9 cellular contexts compared by ENCODE assay signal in the genomic region with DNA sequence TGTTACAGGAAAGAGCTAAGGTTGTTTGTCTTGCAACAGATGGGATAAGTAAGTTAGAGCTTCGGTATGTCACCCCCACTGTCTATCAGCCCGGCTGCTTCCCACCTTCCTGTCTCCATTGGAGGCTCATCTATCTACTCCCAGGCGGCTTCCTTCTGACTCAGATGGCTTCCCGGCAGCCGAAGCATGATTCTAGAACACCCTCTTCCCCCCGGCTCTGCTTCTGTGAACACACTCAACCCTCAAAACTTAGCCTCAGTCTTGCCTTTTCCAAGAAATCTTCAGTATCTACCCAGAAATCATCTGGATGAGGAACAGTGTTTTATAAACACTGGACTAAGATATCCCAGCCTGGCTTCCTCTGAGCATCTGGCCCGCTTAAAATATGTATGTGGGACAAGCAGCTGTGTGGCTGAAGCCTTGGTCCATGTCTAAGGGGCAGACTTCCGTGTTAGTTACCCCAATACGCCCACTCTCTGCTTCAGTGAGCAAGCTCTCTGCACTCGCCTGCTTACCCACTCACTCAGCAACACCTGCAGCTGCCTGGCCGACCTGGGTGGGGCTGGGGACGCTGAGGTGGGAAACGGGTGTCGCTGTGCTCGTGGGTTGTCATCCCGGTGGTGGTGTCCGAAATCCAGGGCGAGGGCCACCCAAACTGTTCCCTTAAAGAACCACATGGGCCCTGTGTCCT. TPM values are rescaled to one million over a fixed set of nuclear protein-coding genes. Genes with fewer than 3 reads are reported as not detected.
DNase-seq lines count a peak whose midpoint lies in the region; ATAC-seq and TF ChIP-seq lines count a peak whose summit lies in the region.
"Had no signal": no experiment of that assay in that cellular context is flagged by ENCODE, and none has a peak within 500 bp of the region (broad histone marks: within the 10 kb centered on the region; RNA-seq: fewer than 3 reads in every experiment).

No MANE protein-coding gene starts in this region.

- no peaks in the 10 kb centered on the region for H3K36me3 ChIP-seq in testis (ENCODE audit: low read depth, missing control alignments)

- no peaks in the 10 kb centered on the region for H3K9me3 ChIP-seq in testis

- H3K27me3 ChIP-seq in testis, result no peaks in the 10 kb centered on the region

- peaks cover 13% of the 10 kb centered on the region for H3K4me1 ChIP-seq in testis

- TF ChIP-seq CTCF in omental fat pad (IDR thresholded peaks at IDR 0.05) (no peak), testis (IDR thresholded peaks at IDR 0.05) (no peak)

- no peak overlapping the region for H3K27ac ChIP-seq in testis
- H3K27ac ChIP-seq: SK-N-MC had no signal

- intact Hi-C loops in testis (cut with DNase I; ENCODE audit: low total_unique reads), result no loop called here

- H3K4me3 ChIP-seq in testis, result no peak overlapping the region
- H3K4me3 ChIP-seq: SK-N-MC had no signal

- peak; percentile 50 for ATAC-seq in esophagus mucosa
- peak; percentile 86 for ATAC-seq in omental fat pad (ENCODE audit: low FRiP score)
- no peak for ATAC-seq in HG03159 (IDR thresholded peaks at IDR 0.05; ENCODE audit: unreplicated experiment)

- DNase-seq in GF-D8 (lab: John Stamatoyannopoulos, UW) (peak; percentile 44), NCI-H2171 (lab: John Stamatoyannopoulos, UW) (peak; percentile 23), omental fat pad (ENCODE audit: low spot score) (no peak), retina (no peak), HuH-7 (ENCODE audit: low spot score) (no peak), testis (no peak)

- no peak for TF ChIP-seq POLR2A in testis (IDR thresholded peaks at IDR 0.05)

- WGBS in testis, 2 donors, result 71 to 79% methylated on average over 11 to 18 of the region's 18 CpGs

RNA-seq across cellular contexts. Expression of gene SLC2A9, which starts 12.0 kb away (rescaled TPM):
- total RNA-seq in esophagus mucosa, result 21.5 TPM
- total RNA-seq in omental fat pad, result 1 to 10 TPM; 4.7 to 8.5 (median 7.3) TPM
- 1 to 10 TPM; 6.8 to 7.5 TPM for total RNA-seq in testis
- polyA plus RNA-seq in testis (ENCODE audit: insufficient read depth, low read depth, low replicate concordance), result 6.3 TPM

Comparison
In these comparisons a context has a peak if more than half of its experiments do, and no peak if none do; other contexts are left out.
1. DNase-seq: peak in GF-D8 (single experiment) and NCI-H2171 (single experiment); none in omental fat pad (single experiment), retina (single experiment), HuH-7 (single experiment) and testis (single experiment).